Comparison of ENCODE assay signal across 8 cellular contexts in the genomic region with DNA sequence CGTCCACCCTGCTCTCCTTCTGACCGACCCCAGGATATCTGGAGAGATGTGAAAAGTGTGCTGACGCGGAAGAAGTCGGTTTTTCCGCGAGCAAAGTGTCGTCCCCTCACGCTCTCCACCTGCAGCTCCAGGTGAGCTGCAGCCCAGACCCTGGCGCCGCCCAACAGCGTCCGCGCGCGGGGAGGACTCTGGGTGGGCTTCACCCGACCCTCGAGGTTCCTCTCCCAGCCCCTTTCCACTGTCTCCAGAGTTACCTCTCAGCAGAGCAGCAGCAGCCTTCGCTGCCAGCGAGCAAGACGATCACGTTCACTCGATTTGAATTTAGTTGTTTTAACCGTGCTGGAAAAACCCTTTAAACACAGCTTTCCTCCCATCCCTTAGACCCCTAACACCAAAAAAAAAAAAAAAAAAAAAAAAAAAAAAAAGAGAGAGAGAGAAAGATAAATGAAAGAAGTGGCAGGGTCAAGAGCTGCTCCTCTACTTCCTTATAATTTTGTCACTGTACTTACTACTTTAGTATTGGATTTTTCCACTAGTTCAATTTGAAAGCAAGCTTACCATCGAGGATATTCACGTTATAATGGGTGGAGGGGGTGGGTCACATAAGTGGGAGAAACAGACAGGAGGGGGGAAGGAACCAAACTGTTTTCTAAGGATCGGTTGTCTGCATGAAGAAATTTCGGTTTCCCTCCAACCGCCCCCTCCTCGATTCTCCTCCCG. TPM values are rescaled to one million over a fixed set of nuclear protein-coding genes. Genes with fewer than 3 reads are reported as not detected.
A peak's percentile ranks its signal among the peaks of the same experiment; 100 is the strongest.
DNase-seq lines count a peak whose midpoint lies in the region; ATAC-seq, FAIRE-seq and TF ChIP-seq lines count a peak whose summit lies in the region.

No MANE protein-coding gene starts in this region.

- TF ChIP-seq EP300 in upper lobe of left lung (IDR thresholded peaks at IDR 0.05): no peak

- WGBS in upper lobe of left lung, 2 donors: 0% methylated on average over 28 to 31 of the region's 31 CpGs

- no peaks in the 10 kb centered on the region for H3K9me3 ChIP-seq in NT2/D1 (ENCODE audit: insufficient read depth, low read length)
- H3K9me3 ChIP-seq in upper lobe of left lung: no peaks in the 10 kb centered on the region

- peak; percentile 17 for ATAC-seq in GM21528 (IDR thresholded peaks at IDR 0.05; ENCODE audit: low FRiP score, unreplicated experiment)
- ATAC-seq in upper lobe of left lung (ENCODE audit: low FRiP score in 2 of 2): peak; percentile 1 to 3

- peak overlapping the region; percentile 63 for H3K4me3 ChIP-seq in NT2/D1 (ENCODE audit: insufficient read length, low read depth)
- peak overlapping the region; percentile 63 to 94 (median 90) for H3K4me3 ChIP-seq in upper lobe of left lung

- no peak for TF ChIP-seq POLR2A in upper lobe of left lung (IDR thresholded peaks at IDR 0.05)

- TF ChIP-seq CTCF in upper lobe of left lung (IDR thresholded peaks at IDR 0.05): no peak

- H3K27me3 ChIP-seq in NT2/D1 (ENCODE audit: insufficient read depth, insufficient read length) (peaks cover 66% of the 10 kb centered on the region), upper lobe of left lung (peaks cover 0 to 17% (median 0%) of the 10 kb centered on the region in 4 donors)

- FAIRE-seq in urothelium cell line (lab: Jason Lieb, UNC): no peak

- DNase-seq in D341Med (ENCODE audit: low spot score) (peak; percentile 41), NT2/D1 (ENCODE audit: low read depth, low spot score) (no peak), dermis blood vessel endothelial cell (peak; percentile 46), medulla oblongata (ENCODE audit: extremely low spot score) (peak; percentile 47), upper lobe of left lung (no peak), GM19238 (ENCODE audit: insufficient read length, low spot score) (no peak), urothelium cell line (ENCODE audit: low spot score) (no peak)

- H3K36me3 ChIP-seq in NT2/D1 (ENCODE audit: insufficient read depth, insufficient read length, low read length): no peaks in the 10 kb centered on the region
- no peaks in the 10 kb centered on the region for H3K36me3 ChIP-seq in upper lobe of left lung

- peak overlapping the region; percentile 89 to 95 (median 92) for H3K27ac ChIP-seq in upper lobe of left lung

- H3K4me1 ChIP-seq in NT2/D1 (ENCODE audit: insufficient read depth, insufficient read length) (no peaks in the 10 kb centered on the region), upper lobe of left lung (peaks cover 12 to 54% (median 20%) of the 10 kb centered on the region in 4 donors)

- peak overlapping the region; percentile 77 for H3K9ac ChIP-seq in NT2/D1 (ENCODE audit: insufficient read length, low read depth)

RNA-seq across cellular contexts. Expression of a gene that starts 0.8 kb away (rescaled TPM):
- total RNA-seq in dermis blood vessel endothelial cell: 9.9 and 12.2 TPM in 2 replicates
- 10 to 100 TPM; 10.3 to 39.8 (median 23.7) TPM for total RNA-seq in upper lobe of left lung

Comparison
In these comparisons a context has a peak if more than half of its experiments do, and no peak if none do; other contexts are left out.
1. DNase-seq: peak in D341Med (single experiment), dermis blood vessel endothelial cell (single experiment) and medulla oblongata (single experiment); none in NT2/D1 (single experiment), upper lobe of left lung (0 of 2), GM19238 (single experiment) and urothelium cell line (single experiment).